Comparison of ENCODE assay signal across 11 cellular contexts in genomic region chr2:24702800-24703199, GRCh38.
A peak's percentile ranks its signal among the peaks of the same experiment; 100 is the strongest.
DNase-seq lines count a peak whose midpoint lies in the region; TF ChIP-seq lines count a peak whose summit lies in the region.
"Had no signal": no experiment of that assay in that cellular context is flagged by ENCODE, and none has a peak within 500 bp of the region (broad histone marks: within the 10 kb centered on the region; RNA-seq: fewer than 3 reads in every experiment).

No MANE protein-coding gene starts in this region.

- H3K4me1 ChIP-seq in HUES48 (ENCODE audit: control insufficient read depth, insufficient read depth, low read length) (peaks cover 14% of the 10 kb centered on the region), osteoblast (ENCODE audit: insufficient read depth, low read length) (peaks cover 9% of the 10 kb centered on the region), MM.1S (ENCODE audit: low read length) (no peaks in the 10 kb centered on the region)

- no peaks in the 10 kb centered on the region for H3K9me2 ChIP-seq in MM.1S (replicated peaks; ENCODE audit: insufficient read depth, low read length)

- H2AFZ ChIP-seq in osteoblast (ENCODE audit: low read length) (no peak overlapping the region), MM.1S (ENCODE audit: low read length) (no peak overlapping the region)

- no peaks in the 10 kb centered on the region for H3K36me3 ChIP-seq in HUES48 (ENCODE audit: control insufficient read depth, insufficient read depth, low read length)
- no peaks in the 10 kb centered on the region for H3K36me3 ChIP-seq in osteoblast (ENCODE audit: insufficient read depth, low read length)
- H3K36me3 ChIP-seq in MM.1S (replicated peaks; ENCODE audit: insufficient read depth, low read length) = no peaks in the 10 kb centered on the region

- no peaks in the 10 kb centered on the region for H3K27me3 Mint-ChIP-seq in chondrocyte (ENCODE audit: low read depth)
- H3K27me3 Mint-ChIP-seq: activated naive CD8-positive, alpha-beta T cell had no signal

- H3K4me3 Mint-ChIP-seq in chondrocyte (ENCODE audit: unreplicated experiment) = no peak overlapping the region
- H3K4me3 Mint-ChIP-seq: activated naive CD8-positive, alpha-beta T cell had no signal

- no peak overlapping the region for H3K4me3 ChIP-seq in HUES48 (ENCODE audit: low read depth, low read length)
- H3K4me3 ChIP-seq in osteoblast (ENCODE audit: insufficient read depth, low read length) = no peak overlapping the region
- H3K4me3 ChIP-seq in MM.1S (ENCODE audit: low read length) = no peak overlapping the region
- H3K4me3 ChIP-seq: vagina had no signal

- H3K4me1 Mint-ChIP-seq in chondrocyte (ENCODE audit: low read depth) = peaks cover 11% of the 10 kb centered on the region

- H4K20me1 ChIP-seq in osteoblast (ENCODE audit: insufficient read depth, low read length) = no peaks in the 10 kb centered on the region
- no peaks in the 10 kb centered on the region for H4K20me1 ChIP-seq in MM.1S (ENCODE audit: insufficient read depth, low read length)

- peaks cover 12% of the 10 kb centered on the region for H3K36me3 Mint-ChIP-seq in chondrocyte (ENCODE audit: low read depth)

- no peak for TF ChIP-seq CTCF in chondrocyte (IDR thresholded peaks at IDR 0.05)
- no peak for TF ChIP-seq CTCF in osteoblast (IDR thresholded peaks at IDR 0.05; ENCODE audit: extremely low read depth, low read depth, low read length)
- TF ChIP-seq CTCF in MM.1S (IDR thresholded peaks at IDR 0.05; ENCODE audit: low read length) = no peak

- H3K9me3 Mint-ChIP-seq in chondrocyte (ENCODE audit: low read depth) = no peaks in the 10 kb centered on the region

- H3K79me2 ChIP-seq in osteoblast (ENCODE audit: insufficient read depth, low read length) = no peaks in the 10 kb centered on the region
- H3K79me2 ChIP-seq in MM.1S (ENCODE audit: low read length) = no peaks in the 10 kb centered on the region

- no peaks in the 10 kb centered on the region for H3F3A ChIP-seq in MM.1S (ENCODE audit: insufficient read depth, low read length)

- H3K27me3 ChIP-seq in HUES48 (ENCODE audit: control insufficient read depth, insufficient read depth, low read length) (no peaks in the 10 kb centered on the region), osteoblast (ENCODE audit: insufficient read depth, low read length) (no peaks in the 10 kb centered on the region), MM.1S (replicated peaks; ENCODE audit: insufficient read depth, low read length) (no peaks in the 10 kb centered on the region)
- H3K27me3 ChIP-seq: vagina had no signal

- peak overlapping the region; percentile 74 for H3K27ac Mint-ChIP-seq in chondrocyte (ENCODE audit: unreplicated experiment)
- H3K27ac Mint-ChIP-seq: activated naive CD8-positive, alpha-beta T cell had no signal

- H3K4me2 ChIP-seq in osteoblast (ENCODE audit: insufficient read depth, low read length) = peak overlapping the region; percentile 46
- no peak overlapping the region for H3K4me2 ChIP-seq in MM.1S (ENCODE audit: low read depth, low read length)

- H3K9ac ChIP-seq in HUES48 (ENCODE audit: low read depth, low read length) = no peak overlapping the region
- no peak overlapping the region for H3K9ac ChIP-seq in MM.1S (ENCODE audit: low read length)

- H3K27ac ChIP-seq in HUES48 (ENCODE audit: low read depth, low read length) (peak overlapping the region; percentile 26), osteoblast (ENCODE audit: low read depth, low read length) (peak overlapping the region; percentile 69), MM.1S (ENCODE audit: low read length) (no peak overlapping the region)
- H3K27ac ChIP-seq: vagina had no signal

- DNase-seq in DMS53 treated with DMSO at 0.1 percent for 48 hours (lab: John Stamatoyannopoulos, UW; ENCODE audit: unreplicated experiment) (peak; percentile 37), chondrocyte (ENCODE audit: low spot score) (no peak), osteoblast (ENCODE audit: insufficient read length, low spot score, missing footprints) (no peak), NCI-H510A (lab: John Stamatoyannopoulos, UW) (no peak), MM.1S (no peak), NCI-H510A treated with DMSO at 0.1 percent for 48 hours (lab: John Stamatoyannopoulos, UW) (no peak)
- DNase-seq in effector CD8-positive, alpha-beta T cell (lab: John Stamatoyannopoulos, UW) = no peak
- DNase-seq: Kasumi-1 had no signal

- H3K9me3 ChIP-seq in HUES48 (ENCODE audit: control insufficient read depth, insufficient read depth, low read length) = no peaks in the 10 kb centered on the region
- H3K9me3 ChIP-seq in osteoblast (ENCODE audit: low read depth, low read length) = no peaks in the 10 kb centered on the region
- no peaks in the 10 kb centered on the region for H3K9me3 ChIP-seq in MM.1S (replicated peaks; ENCODE audit: insufficient read depth, low read length)
- H3K9me3 ChIP-seq: vagina had no signal
